ENCODE assay signal across 1 cellular context in genomic region chr16:8905795-8906591, GRCh38.
TF ChIP-seq lines count a peak whose summit lies in the region.

No MANE protein-coding gene starts in this region.

TF ChIP-seq in GM12878, 131 proteins besides CTCF, POLR2A, EP300 and RAD21:
- TF ChIP-seq MAX (IDR thresholded peaks at IDR 0.05; ENCODE audit: low read depth, low read length): no peak
- no peak for TF ChIP-seq POLR2AphosphoS5 (IDR thresholded peaks at IDR 0.05; ENCODE audit: low read length)
- no peak for TF ChIP-seq KDM1A (IDR thresholded peaks at IDR 0.05; ENCODE audit: borderline replicate concordance)
- no peak for TF ChIP-seq ATF3 (IDR thresholded peaks at IDR 0.05; ENCODE audit: borderline replicate concordance, extremely low read depth, low read depth, low read length)
- TF ChIP-seq SUZ12 (IDR thresholded peaks at IDR 0.05; ENCODE audit: unreplicated experiment): no peak
- TF ChIP-seq ZBTB4 (CRISPR knock-in tag; IDR thresholded peaks at IDR 0.05): no peak
- TF ChIP-seq ZNF217 (IDR thresholded peaks at IDR 0.05): no peak
- no peak for TF ChIP-seq RAD51 (IDR thresholded peaks at IDR 0.05)
- TF ChIP-seq ZNF24 (IDR thresholded peaks at IDR 0.05): no peak
- no peak for TF ChIP-seq CEBPB (IDR thresholded peaks at IDR 0.05; ENCODE audit: borderline replicate concordance in 1 of 2, low read depth in 2 of 2, low read length in 2 of 2)
- TF ChIP-seq HDGF (IDR thresholded peaks at IDR 0.05): no peak
- TF ChIP-seq EED (IDR thresholded peaks at IDR 0.05; ENCODE audit: low read depth): no peak
- TF ChIP-seq BCL11A (IDR thresholded peaks at IDR 0.05; ENCODE audit: low read depth, low read length): no peak
